In the genomic region with DNA sequence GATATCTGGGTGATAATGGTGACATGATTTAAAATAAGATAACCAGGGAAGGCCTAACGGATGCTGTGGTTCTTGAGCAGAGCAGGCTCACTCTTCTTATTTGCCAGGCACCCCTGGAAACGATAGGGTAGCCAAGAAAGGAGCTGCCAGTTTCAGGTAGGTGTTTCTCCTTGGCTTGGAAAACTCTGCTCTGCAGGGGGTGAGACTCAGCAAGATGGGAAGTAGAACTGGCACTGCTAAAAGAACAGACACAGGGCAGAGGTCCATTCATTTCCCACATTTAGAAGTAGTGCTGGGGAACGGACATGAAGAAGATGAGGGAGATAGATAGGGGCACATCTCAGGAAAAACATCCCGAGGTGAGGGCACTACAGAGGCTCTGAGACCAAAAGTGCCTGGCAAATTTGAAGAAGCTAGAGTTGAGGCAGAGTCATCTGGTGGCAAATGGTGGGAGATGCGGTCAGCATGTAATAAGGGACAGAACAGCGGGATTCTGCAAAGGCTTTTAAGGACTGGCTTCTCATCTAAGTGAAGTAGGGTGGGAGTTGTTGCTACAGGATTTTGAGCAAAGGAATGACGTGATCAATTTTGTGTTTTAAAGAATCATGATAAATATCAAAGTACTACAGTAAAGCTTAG, we compare ENCODE assay signal across 19 cellular contexts.
A peak's percentile ranks its signal among the peaks of the same experiment; 100 is the strongest.
DNase-seq lines count a peak whose midpoint lies in the region; ATAC-seq and TF ChIP-seq lines count a peak whose summit lies in the region.
"Had no signal": no experiment of that assay in that cellular context is flagged by ENCODE, and none has a peak within 500 bp of the region (broad histone marks: within the 10 kb centered on the region; RNA-seq: fewer than 3 reads in every experiment).

No MANE protein-coding gene starts in this region.

- no peak overlapping the region for H4K5ac ChIP-seq in mesendoderm (ENCODE audit: low read length)

- POLR2A ChIA-PET in HCT116 (lab: Charles Lee), result no interaction called here

- TF ChIP-seq CTCF in 22Rv1 (IDR thresholded peaks at IDR 0.05) (peak; percentile 14; the same call in 1 of the 2 replicates), HCT116 (IDR thresholded peaks at IDR 0.05 in 2 of 3, conservative IDR thresholded peaks at IDR 0.05 in 1 of 3; ENCODE audit: borderline replicate concordance in 1 of 3, insufficient read depth in 1 of 3, low read depth in 2 of 3, low read length in 2 of 3) (no peak)

- H3K79me2 ChIP-seq in HCT116 (ENCODE audit: insufficient read depth, low read length) (no peaks in the 10 kb centered on the region), mesendoderm (ENCODE audit: control insufficient read depth, insufficient read depth, low read length) (no peaks in the 10 kb centered on the region)

- RAD21 ChIA-PET in HCT116 (lab: Charles Lee; ENCODE audit: low non-redundant PET in 1 of 2, low total read pairs in 2 of 2, uncharacterized antibody in 2 of 2, unreplicated experiment in 2 of 2), result no interaction called here

- H4K20me1 ChIP-seq in HCT116 (ENCODE audit: insufficient read depth), result no peaks in the 10 kb centered on the region

- H3K27me3 ChIP-seq in HCT116 (ENCODE audit: insufficient read depth, low read length), result no peaks in the 10 kb centered on the region
- H3K27me3 ChIP-seq in mesendoderm (ENCODE audit: insufficient read depth, low read length, poor library complexity), result no peaks in the 10 kb centered on the region
- H3K27me3 ChIP-seq: SJSA1 had no signal

- CTCF ChIA-PET in HCT116 (lab: Charles Lee), result no interaction called here

- intact Hi-C loops in HCT116 (cut with micrococcal nuclease), result no loop called here

- H3K4me2 ChIP-seq in HCT116 (ENCODE audit: low read length) (no peak overlapping the region), mesendoderm (ENCODE audit: low read length) (no peak overlapping the region)

- no peak overlapping the region for H3K56ac ChIP-seq in mesendoderm (ENCODE audit: low read length)

- no peak overlapping the region for H2AFZ ChIP-seq in HCT116 (ENCODE audit: low read depth, low read length, poor library complexity, severe bottlenecking)

- no peaks in the 10 kb centered on the region for H3K9me3 ChIP-seq in HCT116 (ENCODE audit: control insufficient read depth in 1 of 2, insufficient read depth in 1 of 2, low read depth in 1 of 2, low read length in 2 of 2)
- H3K9me3 ChIP-seq: SJSA1 had no signal

- H3K4me1 ChIP-seq in HCT116 (ENCODE audit: control insufficient read depth in 1 of 2, insufficient read depth in 2 of 2, low read length in 2 of 2), result no peaks in the 10 kb centered on the region
- no peaks in the 10 kb centered on the region for H3K4me1 ChIP-seq in mesendoderm (ENCODE audit: control insufficient read depth, low read depth, low read length)
- H3K4me1 ChIP-seq: SJSA1 had no signal

- no peak overlapping the region for H3K4ac ChIP-seq in mesendoderm (ENCODE audit: low read depth, low read length)

- H2AK5ac ChIP-seq in mesendoderm (ENCODE audit: low read length), result no peak overlapping the region

- H2BK5ac ChIP-seq in mesendoderm (ENCODE audit: low read length), result no peak overlapping the region

- H3K79me1 ChIP-seq in mesendoderm (ENCODE audit: low read length), result no peaks in the 10 kb centered on the region

- H2BK15ac ChIP-seq in mesendoderm (replicated peaks; ENCODE audit: low read depth), result no peak overlapping the region

- no peak overlapping the region for H3K23ac ChIP-seq in mesendoderm (ENCODE audit: low read length)

- ATAC-seq in HCT116, result peak; percentile 50; the same call in 1 of the 2 replicates
- no peak for ATAC-seq in HG03135 (IDR thresholded peaks at IDR 0.05; ENCODE audit: unreplicated experiment)
- no peak for ATAC-seq in GM19035 (IDR thresholded peaks at IDR 0.05; ENCODE audit: unreplicated experiment)
- ATAC-seq: Right ventricle myocardium inferior had no signal

- H3K9ac ChIP-seq in HCT116 (ENCODE audit: low read length) (no peak overlapping the region), mesendoderm (ENCODE audit: low read length) (no peak overlapping the region)
- H3K9ac ChIP-seq: GM23248 had no signal

- no peak overlapping the region for H2BK120ac ChIP-seq in mesendoderm (ENCODE audit: low read depth, low read length)

- no CpG with 5 or more reads among the region's 7 CpGs for WGBS in mesendoderm (ENCODE audit: extremely low coverage, insufficient coverage, low lambda C conversion rate)

- H3K4me3 ChIP-seq in HCT116 (replicated peaks in 1 of 2; ENCODE audit: low read depth in 1 of 2, low read length in 2 of 2), result no peak overlapping the region
- no peak overlapping the region for H3K4me3 ChIP-seq in mesendoderm (ENCODE audit: low read length)
- H3K4me3 ChIP-seq: GM23248, SJSA1 had no signal

- no peak; the same call in 1 of the 2 replicates for TF ChIP-seq RAD21 in HCT116 (IDR thresholded peaks at IDR 0.05; ENCODE audit: low read depth)

- no peak overlapping the region for H4K8ac ChIP-seq in mesendoderm (ENCODE audit: low read depth, low read length)

- TF ChIP-seq POLR2A in HCT116 (IDR thresholded peaks at IDR 0.05; ENCODE audit: borderline replicate concordance, extremely low read depth, insufficient read depth, insufficient read length), result no peak

- H3K27ac ChIP-seq in 22Rv1 (no peak overlapping the region), HCT116 (ENCODE audit: low read depth, low read length) (no peak overlapping the region), mesendoderm (ENCODE audit: low read depth, low read length) (no peak overlapping the region)
- H3K27ac ChIP-seq: GM23248, SJSA1 had no signal

- H3K9me2 ChIP-seq in HCT116 (ENCODE audit: insufficient read depth), result no peaks in the 10 kb centered on the region

- H3K36me3 ChIP-seq in HCT116 (ENCODE audit: control insufficient read depth in 1 of 2, insufficient read depth in 2 of 2, low read length in 2 of 2) (no peaks in the 10 kb centered on the region), mesendoderm (ENCODE audit: control insufficient read depth, insufficient read depth, low read length) (no peaks in the 10 kb centered on the region)
- H3K36me3 ChIP-seq: SJSA1 had no signal

- no TSS peak for BruUV-seq in HCT116 (replicated peaks; lab: Mats Ljungman, UMichigan)

- DNase-seq in HCT116 (ENCODE audit: low read depth, low spot score) (no peak), cerebellar cortex (ENCODE audit: low spot score) (peak; percentile 80), mesendoderm (peak; percentile 37), COLO668 (lab: John Stamatoyannopoulos, UW; ENCODE audit: unreplicated experiment) (no peak)
- DNase-seq: DMS53, EL, GM23248, Karpas-422, MV-4-11, NCI-H1105 treated with DMSO at 0.1 percent for 48 hours, NCI-H2029 treated with DMSO at 0.1 percent for 48 hours, NCI-H2171, NCI-H526, OCI-M1 had no signal

- H3K18ac ChIP-seq in mesendoderm (ENCODE audit: low read length), result no peak overlapping the region

TF ChIP-seq in HCT116, 20 proteins besides CTCF, POLR2A, EP300 and RAD21:
- TF ChIP-seq TCF7L2 (IDR thresholded peaks at IDR 0.05; ENCODE audit: borderline replicate concordance, extremely low read depth, insufficient read depth, insufficient read length) (no peak), ZNF274 (IDR thresholded peaks at IDR 0.05; ENCODE audit: low read depth, low read length) (no peak), SP1 (IDR thresholded peaks at IDR 0.05; ENCODE audit: low read depth) (no peak)
- TF ChIP-seq, protein P1, sequence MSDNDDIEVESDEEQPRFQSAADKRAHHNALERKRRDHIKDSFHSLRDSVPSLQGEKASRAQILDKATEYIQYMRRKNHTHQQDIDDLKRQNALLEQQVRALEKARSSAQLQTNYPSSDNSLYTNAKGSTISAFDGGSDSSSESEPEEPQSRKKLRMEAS (IDR thresholded peaks at IDR 0.05), result no peak
- TF ChIP-seq, protein P2, sequence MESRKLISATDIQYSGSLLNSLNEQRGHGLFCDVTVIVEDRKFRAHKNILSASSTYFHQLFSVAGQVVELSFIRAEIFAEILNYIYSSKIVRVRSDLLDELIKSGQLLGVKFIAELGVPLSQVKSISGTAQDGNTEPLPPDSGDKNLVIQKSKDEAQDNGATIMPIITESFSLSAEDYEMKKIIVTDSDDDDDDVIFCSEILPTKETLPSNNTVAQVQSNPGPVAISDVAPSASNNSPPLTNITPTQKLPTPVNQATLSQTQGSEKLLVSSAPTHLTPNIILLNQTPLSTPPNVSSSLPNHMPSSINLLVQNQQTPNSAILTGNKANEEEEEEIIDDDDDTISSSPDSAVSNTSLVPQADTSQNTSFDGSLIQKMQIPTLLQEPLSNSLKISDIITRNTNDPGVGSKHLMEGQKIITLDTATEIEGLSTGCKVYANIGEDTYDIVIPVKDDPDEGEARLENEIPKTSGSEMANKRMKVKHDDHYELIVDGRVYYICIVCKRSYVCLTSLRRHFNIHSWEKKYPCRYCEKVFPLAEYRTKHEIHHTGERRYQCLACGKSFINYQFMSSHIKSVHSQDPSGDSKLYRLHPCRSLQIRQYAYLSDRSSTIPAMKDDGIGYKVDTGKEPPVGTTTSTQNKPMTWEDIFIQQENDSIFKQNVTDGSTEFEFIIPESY (IDR thresholded peaks at IDR 0.05; ENCODE audit: extremely low read depth, insufficient replicate concordance, low read length), result no peak

Comparison
In these comparisons a context has a peak if more than half of its experiments do, and no peak if none do; other contexts are left out.
1. DNase-seq: peak in cerebellar cortex (single experiment) and mesendoderm (single experiment); none in HCT116 (single experiment) and COLO668 (single experiment).